In the genomic region with DNA sequence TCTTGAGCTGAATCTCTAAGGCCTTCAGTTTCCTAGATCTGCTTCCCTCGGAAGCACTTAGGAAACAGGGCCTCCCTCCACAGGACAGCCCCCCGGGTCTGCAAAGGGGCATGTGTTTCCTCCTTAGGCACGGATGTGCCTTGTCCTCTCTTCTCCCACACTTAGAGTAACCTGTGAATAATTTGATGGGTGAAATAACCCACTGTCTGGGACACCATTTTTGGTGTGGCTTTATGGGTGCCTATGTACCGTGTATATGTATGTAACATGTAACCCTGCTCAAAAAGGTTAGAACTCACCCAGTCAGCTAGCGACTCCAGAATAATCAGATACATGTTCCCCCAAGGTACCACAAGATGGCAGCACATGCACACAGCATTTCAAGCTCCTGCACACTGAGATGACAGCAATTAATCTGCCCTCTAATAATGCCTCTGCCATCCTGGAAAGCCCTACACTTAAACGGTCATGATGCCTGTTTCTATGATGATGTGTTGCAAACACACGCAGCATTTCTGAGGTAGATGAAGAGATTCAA, we compare ENCODE assay signal across 8 cellular contexts.
A peak's percentile ranks its signal among the peaks of the same experiment; 100 is the strongest.
DNase-seq lines count a peak whose midpoint lies in the region; ATAC-seq and TF ChIP-seq lines count a peak whose summit lies in the region.

No MANE protein-coding gene starts in this region.

- no peak overlapping the region for H2BK12ac ChIP-seq in trophoblast cell (ENCODE audit: low read length)

- no peak overlapping the region for H4K12ac ChIP-seq in trophoblast cell (ENCODE audit: low read depth, low read length)

- no peak overlapping the region for H3K9ac ChIP-seq in trophoblast cell (ENCODE audit: low read length)

- no peak overlapping the region for H4K91ac ChIP-seq in trophoblast cell (ENCODE audit: low read depth, low read length)

- peak; percentile 79 for TF ChIP-seq CTCF in upper lobe of right lung (IDR thresholded peaks at IDR 0.05)

- H3K4me2 ChIP-seq in trophoblast cell (ENCODE audit: low read length), result no peak overlapping the region

- no peak overlapping the region for H3K18ac ChIP-seq in trophoblast cell (ENCODE audit: low read length)

- H2AK5ac ChIP-seq in trophoblast cell (ENCODE audit: low read length), result no peak overlapping the region

- H3K14ac ChIP-seq in trophoblast cell (ENCODE audit: low read length), result no peak overlapping the region

- no peak overlapping the region for H3K27ac ChIP-seq in SJCRH30
- H3K27ac ChIP-seq in trophoblast cell (ENCODE audit: low read depth, low read length), result no peak overlapping the region
- H3K27ac ChIP-seq in upper lobe of right lung, result no peak overlapping the region

- peak; percentile 92 for ATAC-seq in upper lobe of right lung

- H2BK5ac ChIP-seq in trophoblast cell (ENCODE audit: low read depth, low read length, poor library complexity), result no peak overlapping the region

- no peaks in the 10 kb centered on the region for H3K27me3 ChIP-seq in H7 (ENCODE audit: control insufficient read depth, insufficient read depth, low read length)
- no peaks in the 10 kb centered on the region for H3K27me3 ChIP-seq in SJCRH30
- H3K27me3 ChIP-seq in trophoblast cell (ENCODE audit: insufficient read depth, low read length), result no peaks in the 10 kb centered on the region
- no peaks in the 10 kb centered on the region for H3K27me3 ChIP-seq in upper lobe of right lung

- H3K9me3 ChIP-seq in SJCRH30 (replicated peaks) (no peaks in the 10 kb centered on the region), trophoblast cell (ENCODE audit: insufficient read depth, low read depth, low read length) (no peaks in the 10 kb centered on the region), upper lobe of right lung (no peaks in the 10 kb centered on the region)

- intact Hi-C loops in upper lobe of right lung (cut with DNase I), result no loop called here

- H4K8ac ChIP-seq in trophoblast cell (ENCODE audit: low read depth, low read length), result no peak overlapping the region

- no peaks in the 10 kb centered on the region for H3K4me1 ChIP-seq in SJCRH30
- peaks cover 0 to 4% of the 10 kb centered on the region in 2 experiments for H3K4me1 ChIP-seq in trophoblast cell (ENCODE audit: control insufficient read depth in 1 of 2, insufficient read depth in 2 of 2, low read length in 2 of 2)
- H3K4me1 ChIP-seq in upper lobe of right lung, result peaks cover 13% of the 10 kb centered on the region

- no peak overlapping the region for H2BK120ac ChIP-seq in trophoblast cell (ENCODE audit: insufficient read depth, low read length, poor library complexity)

- no CpG with 5 or more reads among the region's 7 CpGs for WGBS in trophoblast cell (ENCODE audit: extremely low coverage, insufficient coverage, insufficient read length)

- H3K23ac ChIP-seq in trophoblast cell (ENCODE audit: low read length), result no peak overlapping the region

- H3K36me3 ChIP-seq in H7 (replicated peaks; ENCODE audit: control insufficient read depth, insufficient read depth, low read length), result no peaks in the 10 kb centered on the region
- H3K36me3 ChIP-seq in SJCRH30, result no peaks in the 10 kb centered on the region
- H3K36me3 ChIP-seq in trophoblast cell (ENCODE audit: control insufficient read depth in 1 of 2, insufficient read depth in 2 of 2, low read length in 2 of 2), result no peaks in the 10 kb centered on the region
- no peaks in the 10 kb centered on the region for H3K36me3 ChIP-seq in upper lobe of right lung

- H3K4me3 ChIP-seq in H7 (ENCODE audit: insufficient read depth, low read depth, low read length) (no peak overlapping the region), SJCRH30 (no peak overlapping the region), trophoblast cell (ENCODE audit: low read depth, low read length) (no peak overlapping the region), upper lobe of right lung (no peak overlapping the region)

- H3K4ac ChIP-seq in trophoblast cell (ENCODE audit: low read depth, low read length), result no peak overlapping the region

- H2AFZ ChIP-seq in trophoblast cell (ENCODE audit: insufficient read depth, low read length, poor library complexity), result no peak overlapping the region

- no peaks in the 10 kb centered on the region for H3K79me2 ChIP-seq in trophoblast cell (ENCODE audit: control insufficient read depth, insufficient read depth, low read length, poor library complexity)

- peak; percentile 85 for DNase-seq in ELR (ENCODE audit: low read depth)
- peak; percentile 56 for DNase-seq in H7
- DNase-seq in NAMALWA (ENCODE audit: low spot score), result peak; percentile 95
- peak; percentile 66 to 93 for DNase-seq in SJCRH30
- peak; percentile 11 to 43 (median 29) for DNase-seq in activated naive CD4-positive, alpha-beta T cell (lab: John Stamatoyannopoulos, UW)
- peak; percentile 76 for DNase-seq in germinal center (ENCODE audit: low spot score)
- DNase-seq in trophoblast cell, result peak; percentile 79 to 95
- no peak for DNase-seq in upper lobe of right lung

- H3K79me1 ChIP-seq in trophoblast cell (ENCODE audit: low read length), result no peaks in the 10 kb centered on the region
